ENCODE assay signal across 8 cellular contexts in genomic region chrX:48918303-48918643, GRCh38. TPM values are rescaled to one million over a fixed set of nuclear protein-coding genes. Genes with fewer than 3 reads are reported as not detected.
DNase-seq lines count a peak whose midpoint lies in the region; ATAC-seq and TF ChIP-seq lines count a peak whose summit lies in the region.

No MANE protein-coding gene starts in this region.

- no peak overlapping the region for H2AFZ ChIP-seq in Loucy (ENCODE audit: low read length)

- H3K9ac ChIP-seq in Loucy (ENCODE audit: low read depth, low read length, poor library complexity, severe bottlenecking): peak overlapping the region; percentile 90

- TF ChIP-seq CTCF in C4-2B (conservative IDR thresholded peaks at IDR 0.05) (no peak), Loucy (conservative IDR thresholded peaks at IDR 0.05; ENCODE audit: low read length) (no peak), nephron (IDR thresholded peaks at IDR 0.05; ENCODE audit: unreplicated experiment in 3 of 3) (no peak)

- ATAC-seq in HG02610 (IDR thresholded peaks at IDR 0.05; ENCODE audit: unreplicated experiment) (no peak), GM19328 (IDR thresholded peaks at IDR 0.05; ENCODE audit: unreplicated experiment) (no peak)

- H3K9me3 Mint-ChIP-seq in dendritic cell treated with granulocyte-macrophage colony-stimulating factor and Interleukin-4, amounts not matched to agents 40 ng/mL and 50 ng/mL, for 4 days: no peaks in the 10 kb centered on the region
- H3K9me3 Mint-ChIP-seq in nephron: peaks cover 12% of the 10 kb centered on the region

- no peaks in the 10 kb centered on the region for H3K27me3 Mint-ChIP-seq in dendritic cell treated with granulocyte-macrophage colony-stimulating factor and Interleukin-4, amounts not matched to agents 40 ng/mL and 50 ng/mL, for 4 days
- H3K27me3 Mint-ChIP-seq in nephron (ENCODE audit: low read depth): peaks cover 3% of the 10 kb centered on the region

- no peaks in the 10 kb centered on the region for H3K9me3 ChIP-seq in Loucy (ENCODE audit: insufficient read depth, low read depth, low read length)

- peaks cover 54% of the 10 kb centered on the region for H3K4me1 Mint-ChIP-seq in dendritic cell treated with granulocyte-macrophage colony-stimulating factor and Interleukin-4, amounts not matched to agents 40 ng/mL and 50 ng/mL, for 4 days (ENCODE audit: low read depth)
- H3K4me1 Mint-ChIP-seq in nephron: peaks cover 17% of the 10 kb centered on the region

- H3F3A ChIP-seq in Loucy (ENCODE audit: low read depth): no peaks in the 10 kb centered on the region

- peak overlapping the region; percentile 92 for H3K27ac Mint-ChIP-seq in dendritic cell treated with granulocyte-macrophage colony-stimulating factor and Interleukin-4, amounts not matched to agents 40 ng/mL and 50 ng/mL, for 4 days
- peak overlapping the region in 1 of 3 experiments; percentile 68 for H3K27ac Mint-ChIP-seq in nephron

- peaks cover 11% of the 10 kb centered on the region; the same call in 1 of the 2 replicates for H3K79me2 ChIP-seq in Loucy (ENCODE audit: insufficient read depth, low read length)

- intact Hi-C loops in dendritic cell treated with granulocyte-macrophage colony-stimulating factor and Interleukin-4, amounts not matched to agents 40 ng/mL and 50 ng/mL, for 4 days (cut with micrococcal nuclease): loop anchor here (2.0 to 5.0 kb wide), 2 partner anchors 19 to 124 kb away; partner anchors contain the start of gene TFE3
- intact Hi-C loops in head of caudate nucleus (cut with DNase I): no loop called here

- H3K4me2 ChIP-seq in Loucy (ENCODE audit: low read depth, low read length, poor library complexity, severe bottlenecking): peak overlapping the region; percentile 95

- H3K27me3 ChIP-seq in Loucy (ENCODE audit: insufficient read depth, low read length, poor library complexity, severe bottlenecking): no peaks in the 10 kb centered on the region

- peaks cover 11% of the 10 kb centered on the region for H3K4me1 ChIP-seq in Loucy (ENCODE audit: insufficient read depth, low read length, poor library complexity, severe bottlenecking)

- H3K9me2 ChIP-seq in Loucy (replicated peaks; ENCODE audit: low read depth, low read length): no peaks in the 10 kb centered on the region

- H3K4me3 Mint-ChIP-seq in dendritic cell treated with granulocyte-macrophage colony-stimulating factor and Interleukin-4, amounts not matched to agents 40 ng/mL and 50 ng/mL, for 4 days: peak overlapping the region; percentile 90
- H3K4me3 Mint-ChIP-seq in nephron: peak overlapping the region; percentile 81 to 86 (median 81)

- H3K27ac ChIP-seq in C4-2B: peak overlapping the region; percentile 96

- H3K36me3 ChIP-seq in Loucy (ENCODE audit: insufficient read depth, low read length): peaks cover 12% of the 10 kb centered on the region; the same call in 1 of the 2 replicates

- H4K20me1 ChIP-seq in Loucy (ENCODE audit: insufficient read depth, low read length, poor library complexity, severe bottlenecking): peaks cover 5% of the 10 kb centered on the region

- H3K4me3 ChIP-seq in Loucy (ENCODE audit: low read length, poor library complexity, severe bottlenecking): peak overlapping the region; percentile 83

- peaks cover 57% of the 10 kb centered on the region for H3K36me3 Mint-ChIP-seq in dendritic cell treated with granulocyte-macrophage colony-stimulating factor and Interleukin-4, amounts not matched to agents 40 ng/mL and 50 ng/mL, for 4 days (ENCODE audit: low read depth)
- peaks cover 5% of the 10 kb centered on the region for H3K36me3 Mint-ChIP-seq in nephron (ENCODE audit: low read depth)

- no peak for DNase-seq in head of caudate nucleus
- no peak for DNase-seq in dermis blood vessel endothelial cell

RNA-seq across cellular contexts. Expression of gene PIM2, which starts 0.6 kb away (rescaled TPM):
- 4.8 and 6.5 TPM in 2 replicates for total RNA-seq in dermis blood vessel endothelial cell

RNA-seq across cellular contexts. Expression of gene SLC35A2, which starts 6.8 kb away (rescaled TPM):
- 13.6 and 16.7 TPM in 2 replicates for total RNA-seq in dermis blood vessel endothelial cell

RNA-seq across cellular contexts. Expression of gene PQBP1, which starts 20.5 kb away (rescaled TPM):
- total RNA-seq in dermis blood vessel endothelial cell: 75.2 and 87.1 TPM in 2 replicates

RNA-seq across cellular contexts. Expression of gene TIMM17B, which starts 20.7 kb away (rescaled TPM):
- 25.3 and 27.1 TPM in 2 replicates for total RNA-seq in dermis blood vessel endothelial cell

RNA-seq across cellular contexts. Expression of gene OTUD5, which starts 39.1 kb away (rescaled TPM):
- 29.4 and 38.2 TPM in 2 replicates for total RNA-seq in dermis blood vessel endothelial cell
